In genomic region chr18:55096261-55097026, GRCh38 we compare ENCODE assay signal across 8 cellular contexts.
DNase-seq lines count a peak whose midpoint lies in the region; ATAC-seq and TF ChIP-seq lines count a peak whose summit lies in the region.

No MANE protein-coding gene starts in this region.

- no peaks in the 10 kb centered on the region for H3K4me1 ChIP-seq in right atrium auricular region
- H3K4me1 ChIP-seq in CD8-positive, alpha-beta memory T cell (ENCODE audit: insufficient read depth, low read length): no peaks in the 10 kb centered on the region

- no peak overlapping the region for H3K27ac Mint-ChIP-seq in stimulated activated effector memory CD8-positive, alpha-beta T cell treated with anti-CD3 and anti-CD28 coated beads, Interleukin-12 subunit alpha, Interleukin-12 subunit beta, amount 100 ng/mL, for 72 hours
- H3K27ac Mint-ChIP-seq in CD8-positive, alpha-beta memory T cell: no peak overlapping the region

- DNase-seq in Right ventricle myocardium inferior (ENCODE audit: missing footprints) (no peak), right atrium auricular region (ENCODE audit: low spot score) (no peak), HT-29 (ENCODE audit: low spot score) (peak; percentile 71), SW480 (ENCODE audit: low spot score) (peak; percentile 65), left cardiac atrium (peak; percentile 35)
- DNase-seq in stimulated activated effector memory CD8-positive, alpha-beta T cell treated with anti-CD3 and anti-CD28 coated beads, Interleukin-12 subunit alpha, Interleukin-12 subunit beta, amount 100 ng/mL, for 72 hours (ENCODE audit: low spot score in 2 of 2): no peak
- no peak for DNase-seq in activated T-cell treated with anti-CD3 and anti-CD28 coated beads, Interleukin-2, amount 50 U/mL, for 1 hour
- no peak for DNase-seq in CD8-positive, alpha-beta memory T cell

- H3K4me3 ChIP-seq in right atrium auricular region: no peak overlapping the region
- no peak overlapping the region for H3K4me3 ChIP-seq in CD8-positive, alpha-beta memory T cell (ENCODE audit: low read length)

- no peaks in the 10 kb centered on the region for H3K36me3 ChIP-seq in right atrium auricular region
- no peaks in the 10 kb centered on the region for H3K36me3 ChIP-seq in CD8-positive, alpha-beta memory T cell (ENCODE audit: insufficient read depth, low read length)

- H3K36me3 Mint-ChIP-seq in stimulated activated effector memory CD8-positive, alpha-beta T cell treated with anti-CD3 and anti-CD28 coated beads, Interleukin-12 subunit alpha, Interleukin-12 subunit beta, amount 100 ng/mL, for 72 hours: no peaks in the 10 kb centered on the region
- no peaks in the 10 kb centered on the region for H3K36me3 Mint-ChIP-seq in CD8-positive, alpha-beta memory T cell

- TF ChIP-seq CTCF in right atrium auricular region (IDR thresholded peaks at IDR 0.05): peak in 1 of 2 donors; percentile 54

- CTCF ChIA-PET in CD8-positive, alpha-beta memory T cell (lab: Charles Lee): no interaction called here

- H3K9me3 ChIP-seq in right atrium auricular region: no peaks in the 10 kb centered on the region
- H3K9me3 ChIP-seq in CD8-positive, alpha-beta memory T cell (ENCODE audit: low read length): no peaks in the 10 kb centered on the region

- no peaks in the 10 kb centered on the region for H3K27me3 ChIP-seq in right atrium auricular region
- no peaks in the 10 kb centered on the region for H3K27me3 ChIP-seq in CD8-positive, alpha-beta memory T cell (ENCODE audit: insufficient read depth, low read length, poor library complexity, severe bottlenecking)

- intact Hi-C loops in Right ventricle myocardium inferior (cut with DNase I) (loop anchor here (5.0 kb wide), 1 partner anchor 1481 kb away; no protein-coding TSS in a partner anchor), left cardiac atrium (cut with DNase I) (no loop called here)

- H3K27me3 Mint-ChIP-seq in CD8-positive, alpha-beta memory T cell: no peaks in the 10 kb centered on the region

- H3K4me3 Mint-ChIP-seq in stimulated activated effector memory CD8-positive, alpha-beta T cell treated with anti-CD3 and anti-CD28 coated beads, Interleukin-12 subunit alpha, Interleukin-12 subunit beta, amount 100 ng/mL, for 72 hours: no peak overlapping the region
- no peak overlapping the region for H3K4me3 Mint-ChIP-seq in CD8-positive, alpha-beta memory T cell

- ATAC-seq in Right ventricle myocardium inferior (peak; percentile 77), left cardiac atrium (peak; percentile 82 to 83)
- ATAC-seq in stimulated activated effector memory CD8-positive, alpha-beta T cell treated with anti-CD3 and anti-CD28 coated beads, Interleukin-12 subunit alpha, Interleukin-12 subunit beta, amount 100 ng/mL, for 72 hours: peak; percentile 24

- H3K9me3 Mint-ChIP-seq in stimulated activated effector memory CD8-positive, alpha-beta T cell treated with anti-CD3 and anti-CD28 coated beads, Interleukin-12 subunit alpha, Interleukin-12 subunit beta, amount 100 ng/mL, for 72 hours: peaks cover 7% of the 10 kb centered on the region
- peaks cover 0 to 3% (median 0%) of the 10 kb centered on the region in 5 donors for H3K9me3 Mint-ChIP-seq in CD8-positive, alpha-beta memory T cell

- POLR2A ChIA-PET in CD8-positive, alpha-beta memory T cell (lab: Charles Lee): no interaction called here

- H3K27ac ChIP-seq in right atrium auricular region: no peak overlapping the region
- no peak overlapping the region for H3K27ac ChIP-seq in CD8-positive, alpha-beta memory T cell (ENCODE audit: low read depth, low read length)

- H3K4me1 Mint-ChIP-seq in stimulated activated effector memory CD8-positive, alpha-beta T cell treated with anti-CD3 and anti-CD28 coated beads, Interleukin-12 subunit alpha, Interleukin-12 subunit beta, amount 100 ng/mL, for 72 hours: no peaks in the 10 kb centered on the region
- no peaks in the 10 kb centered on the region for H3K4me1 Mint-ChIP-seq in CD8-positive, alpha-beta memory T cell

Comparison
In these comparisons a context has a peak if more than half of its experiments do, and no peak if none do; other contexts are left out.
1. DNase-seq: peak in HT-29 (single experiment), SW480 (single experiment) and left cardiac atrium (single experiment); none in Right ventricle myocardium inferior (single experiment), right atrium auricular region (single experiment), stimulated activated effector memory CD8-positive, alpha-beta T cell treated with anti-CD3 and anti-CD28 coated beads, Interleukin-12 subunit alpha, Interleukin-12 subunit beta, amount 100 ng/mL, for 72 hours (0 of 2), activated T-cell treated with anti-CD3 and anti-CD28 coated beads, Interleukin-2, amount 50 U/mL, for 1 hour (single experiment) and CD8-positive, alpha-beta memory T cell (0 of 5).
2. ATAC-seq: peak in every context shown above with its lines; median percentile 82 in left cardiac atrium; 77 in Right ventricle myocardium inferior; 24 in stimulated activated effector memory CD8-positive, alpha-beta T cell treated with anti-CD3 and anti-CD28 coated beads, Interleukin-12 subunit alpha, Interleukin-12 subunit beta, amount 100 ng/mL, for 72 hours.